21 cellular contexts compared by ENCODE assay signal in genomic region chr1:43049487-43049886, GRCh38.
DNase-seq lines count a peak whose midpoint lies in the region; ATAC-seq, FAIRE-seq and TF ChIP-seq lines count a peak whose summit lies in the region.
"Had no signal": no experiment of that assay in that cellular context is flagged by ENCODE, and none has a peak within 500 bp of the region (broad histone marks: within the 10 kb centered on the region; RNA-seq: fewer than 3 reads in every experiment).

No MANE protein-coding gene starts in this region.

- H3K4me3 ChIP-seq in esophagus squamous epithelium = no peak overlapping the region
- no peak overlapping the region for H3K4me3 ChIP-seq in neuronal stem cell (ENCODE audit: low read length in 2 of 2)

- H3K27me3 ChIP-seq in esophagus squamous epithelium = peaks cover 0 to 5% (median 0%) of the 10 kb centered on the region in 4 donors
- no peaks in the 10 kb centered on the region for H3K27me3 ChIP-seq in neuronal stem cell (ENCODE audit: control insufficient read depth in 3 of 3, insufficient read depth in 3 of 3, low read depth in 1 of 3, low read length in 3 of 3)

- H4K91ac ChIP-seq in neuronal stem cell (ENCODE audit: low read depth, low read length, poor library complexity) = no peak overlapping the region

- H3K4ac ChIP-seq in neuronal stem cell (ENCODE audit: low read length) = no peak overlapping the region

- H2AFZ ChIP-seq in neuronal stem cell (ENCODE audit: low read length) = peak overlapping the region; percentile 15

- no peaks in the 10 kb centered on the region for H3K4me1 Mint-ChIP-seq in activated CD4-positive, alpha-beta T cell treated with anti-CD3 and anti-CD28 coated beads for 36 hours

- H3K36me3 ChIP-seq in esophagus squamous epithelium (no peaks in the 10 kb centered on the region), neuronal stem cell (replicated peaks in 1 of 2; ENCODE audit: control insufficient read depth in 2 of 2, insufficient read depth in 2 of 2, low read length in 2 of 2) (no peaks in the 10 kb centered on the region)

- no peak overlapping the region for H3K4me2 ChIP-seq in neuronal stem cell (ENCODE audit: insufficient read depth, low read length, poor library complexity, severe bottlenecking)

- no peak overlapping the region for H2BK15ac ChIP-seq in neuronal stem cell (ENCODE audit: low read length)

- H3K9ac ChIP-seq in neuronal stem cell (ENCODE audit: low read depth, low read length, poor library complexity) = no peak overlapping the region

- ATAC-seq in left ventricle myocardium superior = no peak
- ATAC-seq in activated CD4-positive, alpha-beta T cell treated with anti-CD3 and anti-CD28 coated beads for 36 hours = no peak
- ATAC-seq: Right ventricle myocardium inferior had no signal

- H3K79me1 ChIP-seq in neuronal stem cell (ENCODE audit: low read depth, low read length) = no peaks in the 10 kb centered on the region

- DNase-seq in ELF-1 (ENCODE audit: low read depth, low spot score) = peak; percentile 67
- DNase-seq in NCI-H82 (lab: John Stamatoyannopoulos, UW) = peak; percentile 72
- DNase-seq in esophagus squamous epithelium (lab: John Stamatoyannopoulos, UW) = no peak
- no peak for DNase-seq in neuronal stem cell (ENCODE audit: low spot score)
- no peak for DNase-seq in left ventricle myocardium superior
- no peak for DNase-seq in frontal cortex (ENCODE audit: low spot score in 2 of 2)
- no peak for DNase-seq in mesenteric fat pad (ENCODE audit: low spot score)
- DNase-seq in activated CD4-positive, alpha-beta T cell treated with anti-CD3 and anti-CD28 coated beads for 36 hours = no peak
- DNase-seq: activated CD4-positive, alpha-beta memory T cell treated with anti-CD3 and anti-CD28 coated beads for 36 hours; activated naive CD4-positive, alpha-beta T cell treated with Interleukin-2 at 50 U/mL for 16 hours; activated T-cell treated with anti-CD3 and anti-CD28 coated beads, Interleukin-2, amount 50 U/mL, for 1 hour; CD4-positive, alpha-beta T cell; cerebellar nuclear complex; DMS53; effector CD8-positive, alpha-beta T cell; hypothalamus; NCI-H1105 treated with DMSO at 0.1 percent for 48 hours; NCI-H2081 treated with DMSO at 0.1 percent for 48 hours; NCI-H524 treated with DMSO at 0.1 percent for 48 hours; T-helper 1 cell had no signal

- 8 to 33% methylated on average over 1 of the region's 1 CpG for whole genome bisulfite sequencing in esophagus squamous epithelium, 2 donors
- WGBS in neuronal stem cell (ENCODE audit: extremely low coverage in 2 of 2, insufficient read length in 2 of 2, insufficient replicate concordance in 1 of 2), 2 donors = no CpG with 5 or more reads among the region's 1 CpG

- H3K14ac ChIP-seq in neuronal stem cell (ENCODE audit: low read length) = no peak overlapping the region

- H2AK5ac ChIP-seq in neuronal stem cell (ENCODE audit: low read depth, low read length) = no peak overlapping the region

- no peak overlapping the region for H2BK5ac ChIP-seq in neuronal stem cell (ENCODE audit: low read length)

- intact Hi-C loops in esophagus squamous epithelium (cut with DNase I) = no loop called here
- intact Hi-C loops in left ventricle myocardium superior (cut with micrococcal nuclease) = no loop called here
- intact Hi-C loops in activated CD4-positive, alpha-beta T cell treated with anti-CD3 and anti-CD28 coated beads for 36 hours (cut with DNase I, micrococcal nuclease) = no loop called here

- H3K36me3 Mint-ChIP-seq in activated CD4-positive, alpha-beta T cell treated with anti-CD3 and anti-CD28 coated beads for 36 hours (ENCODE audit: low read depth) = no peaks in the 10 kb centered on the region
- H3K36me3 Mint-ChIP-seq: activated CD4-positive, alpha-beta memory T cell treated with anti-CD3 and anti-CD28 coated beads for 36 hours had no signal

- FAIRE-seq in frontal cortex (lab: Jason Lieb, UNC) = no peak

- H2BK12ac ChIP-seq in neuronal stem cell (ENCODE audit: low read length) = no peak overlapping the region

- no peak overlapping the region for H3K27ac Mint-ChIP-seq in activated CD4-positive, alpha-beta T cell treated with anti-CD3 and anti-CD28 coated beads for 36 hours
- H3K27ac Mint-ChIP-seq: activated CD4-positive, alpha-beta memory T cell treated with anti-CD3 and anti-CD28 coated beads for 36 hours; CD4-positive, alpha-beta T cell had no signal

- H3K9me3 ChIP-seq in esophagus squamous epithelium (no peaks in the 10 kb centered on the region), neuronal stem cell (replicated peaks in 1 of 2; ENCODE audit: control insufficient read depth in 2 of 2, insufficient read depth in 1 of 2, low read depth in 1 of 2, low read length in 2 of 2) (peaks cover 0 to 8% of the 10 kb centered on the region in 2 donors)

- POLR2A ChIA-PET in activated CD4-positive, alpha-beta T cell treated with anti-CD3 and anti-CD28 coated beads for 36 hours (lab: Charles Lee) = no interaction called here

- H3K23ac ChIP-seq in neuronal stem cell (ENCODE audit: low read depth, low read length, poor library complexity) = no peak overlapping the region

- H4K8ac ChIP-seq in neuronal stem cell (ENCODE audit: low read depth, low read length) = no peak overlapping the region

- no peak for TF ChIP-seq POLR2A in esophagus squamous epithelium (IDR thresholded peaks at IDR 0.05)

- CTCF ChIA-PET in activated CD4-positive, alpha-beta T cell treated with anti-CD3 and anti-CD28 coated beads for 36 hours (lab: Charles Lee) = interaction anchor here (0.6 to 1.1 kb wide), 2 partner anchors 24 to 59 kb away, joined by 3 to 6 read pairs; no protein-coding TSS in a partner anchor

- H3K27me3 Mint-ChIP-seq in activated CD4-positive, alpha-beta T cell treated with anti-CD3 and anti-CD28 coated beads for 36 hours = no peaks in the 10 kb centered on the region
- H3K27me3 Mint-ChIP-seq: activated CD4-positive, alpha-beta memory T cell treated with anti-CD3 and anti-CD28 coated beads for 36 hours; CD4-positive, alpha-beta T cell had no signal

- TF ChIP-seq CTCF in esophagus squamous epithelium (IDR thresholded peaks at IDR 0.05) = no peak

- H2BK120ac ChIP-seq in neuronal stem cell (ENCODE audit: low read depth, low read length) = no peak overlapping the region

- H3K4me3 Mint-ChIP-seq in activated CD4-positive, alpha-beta T cell treated with anti-CD3 and anti-CD28 coated beads for 36 hours = no peak overlapping the region
- H3K4me3 Mint-ChIP-seq: activated CD4-positive, alpha-beta memory T cell treated with anti-CD3 and anti-CD28 coated beads for 36 hours; CD4-positive, alpha-beta T cell had no signal

- no peaks in the 10 kb centered on the region for H3K9me3 Mint-ChIP-seq in activated CD4-positive, alpha-beta T cell treated with anti-CD3 and anti-CD28 coated beads for 36 hours (ENCODE audit: low read depth)
- H3K9me3 Mint-ChIP-seq: activated CD4-positive, alpha-beta memory T cell treated with anti-CD3 and anti-CD28 coated beads for 36 hours; CD4-positive, alpha-beta T cell had no signal

- no peak overlapping the region for H3K18ac ChIP-seq in neuronal stem cell (ENCODE audit: low read length)

- H3K27ac ChIP-seq in esophagus squamous epithelium (peak overlapping the region; percentile 63 to 84 (median 82)), neuronal stem cell (replicated peaks; ENCODE audit: low read length) (no peak overlapping the region)

- peaks cover 10 to 53% (median 16%) of the 10 kb centered on the region in 3 donors for H3K4me1 ChIP-seq in esophagus squamous epithelium
- peaks cover 0 to 10% of the 10 kb centered on the region in 2 donors for H3K4me1 ChIP-seq in neuronal stem cell (ENCODE audit: control insufficient read depth in 2 of 2, insufficient read depth in 1 of 2, low read depth in 1 of 2, low read length in 2 of 2)

Comparison
In these comparisons a context has a peak if more than half of its experiments do, and no peak if none do; other contexts are left out.
1. DNase-seq: peak in ELF-1 (single experiment) and NCI-H82 (single experiment); none in esophagus squamous epithelium (single experiment), neuronal stem cell (single experiment), left ventricle myocardium superior (single experiment), frontal cortex (0 of 2), mesenteric fat pad (single experiment) and activated CD4-positive, alpha-beta T cell treated with anti-CD3 and anti-CD28 coated beads for 36 hours (single experiment).